28 cellular contexts compared by ENCODE assay signal in genomic region chr2:121247534-121247933, GRCh38. TPM values are rescaled to one million over a fixed set of nuclear protein-coding genes. Genes with fewer than 3 reads are reported as not detected.
"Had no signal": no experiment of that assay in that cellular context is flagged by ENCODE, and none has a peak within 500 bp of the region (broad histone marks: within the 10 kb centered on the region; RNA-seq: fewer than 3 reads in every experiment).

No MANE protein-coding gene starts in this region.

- H3K4me3 Mint-ChIP-seq: naive thymus-derived CD8-positive, alpha-beta T cell; neural crest cell; stimulated activated naive B cell treated with anti-CD40 and anti-IgM and Interleukin-4, amounts not matched to agents 10 μg/mL and 1 μg/mL and 100 μg/mL, for 72 hours had no signal

- FAIRE-seq: keratinocyte, pancreas had no signal

- DNase-seq: hippocampal formation; mammary epithelial cell; mesenchymal stem cell; naive thymus-derived CD8-positive, alpha-beta T cell; nucleus accumbens; retina; right cardiac atrium; stimulated activated CD4-positive, alpha-beta T cell treated with anti-CD3 and anti-CD28 coated beads, Interleukin-12 subunit alpha, Interleukin-12 subunit beta, amount 100 ng/mL, for 4 hours; stimulated activated CD4-positive, alpha-beta T cell treated with anti-CD3 and anti-CD28 coated beads, Interleukin-15, amount 100 ng/mL, for 24 hours; stimulated activated CD4-positive, alpha-beta T cell treated with anti-CD3 and anti-CD28 coated beads, Interleukin-2, amount 100 ng/mL, for 24 hours; stimulated activated CD4-positive, alpha-beta T cell treated with anti-CD3 and anti-CD28 coated beads, Interleukin-4, amount 100 ng/mL, for 1 hour; stimulated activated naive B cell treated with anti-CD40 and anti-IgM and Interleukin-4, amounts not matched to agents 10 μg/mL and 1 μg/mL and 100 μg/mL, for 72 hours; stimulated activated naive CD8-positive, alpha-beta T cell treated with anti-CD3 and anti-CD28 coated beads, Interleukin-15, Interleukin-2, amounts not matched to agents 100 U/mL and 50 U/mL, for 24 hours; stomach; testis; thyroid gland; transverse colon; upper lobe of left lung had no signal

- ATAC-seq: left colon; left lung; lower lobe of right lung; naive thymus-derived CD8-positive, alpha-beta T cell; pancreas; right cardiac atrium; sciatic nerve; stimulated activated naive B cell treated with anti-CD40 and anti-IgM and Interleukin-4, amounts not matched to agents 10 μg/mL and 1 μg/mL and 100 μg/mL, for 72 hours; stimulated activated naive CD8-positive, alpha-beta T cell treated with anti-CD3 and anti-CD28 coated beads, Interleukin-15, Interleukin-2, amounts not matched to agents 100 U/mL and 50 U/mL, for 24 hours had no signal

- H3K4me1 ChIP-seq: left lung, lower lobe of right lung, pancreas, prostate gland, stomach, testis, transverse colon, upper lobe of left lung, vagina had no signal

- H3K36me3 ChIP-seq: pancreas, prostate gland, vagina had no signal

- H3K27ac ChIP-seq: left lung, lower lobe of right lung, pancreas, prostate gland, skin epidermis, stomach, testis, thyroid gland, transverse colon, upper lobe of left lung, vagina had no signal

- H3K27ac Mint-ChIP-seq: naive thymus-derived CD8-positive, alpha-beta T cell; stimulated activated naive B cell treated with anti-CD40 and anti-IgM and Interleukin-4, amounts not matched to agents 10 μg/mL and 1 μg/mL and 100 μg/mL, for 72 hours had no signal

- H3K9me3 Mint-ChIP-seq: naive thymus-derived CD8-positive, alpha-beta T cell; neural crest cell; stimulated activated naive B cell treated with anti-CD40 and anti-IgM and Interleukin-4, amounts not matched to agents 10 μg/mL and 1 μg/mL and 100 μg/mL, for 72 hours had no signal

- H3K4me3 ChIP-seq: left lung, lower lobe of right lung, pancreas, prostate gland, skin epidermis, stomach, testis, thyroid gland, transverse colon, upper lobe of left lung, vagina had no signal

- H3K36me3 Mint-ChIP-seq: naive thymus-derived CD8-positive, alpha-beta T cell; stimulated activated naive B cell treated with anti-CD40 and anti-IgM and Interleukin-4, amounts not matched to agents 10 μg/mL and 1 μg/mL and 100 μg/mL, for 72 hours had no signal

- H3K27me3 ChIP-seq: left lung, pancreas, stomach, testis, thyroid gland, transverse colon, upper lobe of left lung, vagina had no signal

- H3K4me1 Mint-ChIP-seq: naive thymus-derived CD8-positive, alpha-beta T cell; neural crest cell; stimulated activated naive B cell treated with anti-CD40 and anti-IgM and Interleukin-4, amounts not matched to agents 10 μg/mL and 1 μg/mL and 100 μg/mL, for 72 hours had no signal

- H3K9me3 ChIP-seq: left lung, lower lobe of right lung, pancreas, prostate gland, stomach, testis, thyroid gland, transverse colon, upper lobe of left lung, vagina had no signal

RNA-seq across cellular contexts. Expression of gene TFCP2L1, which starts 37.5 kb away (rescaled TPM):
- total RNA-seq: naive thymus-derived CD8-positive, alpha-beta T cell; neural crest cell had no signal
